ENCODE assay signal across 19 cellular contexts in genomic region chr20:62328684-62329388, GRCh38. TPM values are rescaled to one million over a fixed set of nuclear protein-coding genes. Genes with fewer than 3 reads are reported as not detected.
A peak's percentile ranks its signal among the peaks of the same experiment; 100 is the strongest.
DNase-seq lines count a peak whose midpoint lies in the region; ATAC-seq and TF ChIP-seq lines count a peak whose summit lies in the region.
"Had no signal": no experiment of that assay in that cellular context is flagged by ENCODE, and none has a peak within 500 bp of the region (broad histone marks: within the 10 kb centered on the region; RNA-seq: fewer than 3 reads in every experiment).

No MANE protein-coding gene starts in this region.

- H2BK12ac ChIP-seq in neuronal stem cell (ENCODE audit: low read length) = no peak overlapping the region

- no peak overlapping the region for H4K91ac ChIP-seq in neuronal stem cell (ENCODE audit: low read depth, low read length, poor library complexity)

- H2BK120ac ChIP-seq in neuronal stem cell (ENCODE audit: low read depth, low read length) = no peak overlapping the region

- CTCF ChIA-PET in HEK293 (lab: Yijun Ruan, JAX) = interaction anchor here (1.2 kb wide), 1 partner anchor 54 kb away, joined by 6 read pairs; no protein-coding TSS in a partner anchor

- H3K27ac ChIP-seq in BLaER1 = 0 out of 2 replicates have a peak overlapping the region, but pooled peaks have one; percentile 13
- no peak overlapping the region for H3K27ac ChIP-seq in HEK293 (ENCODE audit: extremely low read depth, low read depth, low read length)
- H3K27ac ChIP-seq in RWPE2 (ENCODE audit: poor library complexity, severe bottlenecking) = no peak overlapping the region
- H3K27ac ChIP-seq in neuronal stem cell (replicated peaks; ENCODE audit: low read length) = no peak overlapping the region

- H2AK5ac ChIP-seq in neuronal stem cell (ENCODE audit: low read depth, low read length) = no peak overlapping the region

- POLR2A ChIA-PET in HEK293 (lab: Yijun Ruan, JAX) = interaction anchor here (0.6 to 1.3 kb wide), 2 partner anchors 9 to 10 kb away, joined by 3 read pairs; no protein-coding TSS in a partner anchor

- H3K4me2 ChIP-seq in BLaER1 = 0 out of 2 replicates have a peak overlapping the region, but pooled peaks have one; percentile 17
- no peak overlapping the region for H3K4me2 ChIP-seq in neuronal stem cell (ENCODE audit: insufficient read depth, low read length, poor library complexity, severe bottlenecking)
- H3K4me2 ChIP-seq: A549 had no signal

- peak; percentile 85 for DNase-seq in RWPE2 (ENCODE audit: low spot score)
- no peak for DNase-seq in neuronal stem cell (ENCODE audit: low spot score)
- no peak for DNase-seq in NCI-H2107 (lab: John Stamatoyannopoulos, UW)
- no peak for DNase-seq in NCI-H2196 treated with DMSO at 0.1 percent for 48 hours (lab: John Stamatoyannopoulos, UW; ENCODE audit: unreplicated experiment)
- DNase-seq in activated naive CD4-positive, alpha-beta T cell (lab: John Stamatoyannopoulos, UW) = no peak
- DNase-seq: 8988T, ACHN, AML-193, BE2C, C1 segment of cervical spinal cord, COR-L47, DMS153, DND-41, GOT3 had no signal

- H3K36me3 ChIP-seq in BLaER1 (peaks cover 90% of the 10 kb centered on the region), HEK293 (ENCODE audit: control insufficient read depth in 2 of 2, insufficient read depth in 1 of 2, low read length in 2 of 2) (peaks cover 0 to 92% of the 10 kb centered on the region in 2 experiments; a peak in 2 of 3 replicates), RWPE2 (ENCODE audit: low read depth) (peaks cover 96% of the 10 kb centered on the region), neuronal stem cell (replicated peaks in 1 of 2; ENCODE audit: control insufficient read depth in 2 of 2, insufficient read depth in 2 of 2, low read length in 2 of 2) (peaks cover 74 to 90% of the 10 kb centered on the region in 2 donors)
- H3K36me3 ChIP-seq: BE2C had no signal

- H4K20me1 ChIP-seq in BLaER1 = peaks cover 20% of the 10 kb centered on the region; the same call in 1 of the 2 replicates

- no peak overlapping the region for H2BK15ac ChIP-seq in neuronal stem cell (ENCODE audit: low read length)

- H2BK5ac ChIP-seq in neuronal stem cell (ENCODE audit: low read length) = peak overlapping the region; percentile 24

- H3K4ac ChIP-seq in neuronal stem cell (ENCODE audit: low read length) = no peak overlapping the region

- H3K23ac ChIP-seq in neuronal stem cell (ENCODE audit: low read depth, low read length, poor library complexity) = no peak overlapping the region

- H2AFZ ChIP-seq in neuronal stem cell (ENCODE audit: low read length) = no peak overlapping the region

- H3K9me3 ChIP-seq in BLaER1 = no peaks in the 10 kb centered on the region
- no peaks in the 10 kb centered on the region for H3K9me3 ChIP-seq in HEK293 (ENCODE audit: control insufficient read depth, insufficient read depth, low read depth, low read length)
- H3K9me3 ChIP-seq in RWPE2 (ENCODE audit: severe bottlenecking) = no peaks in the 10 kb centered on the region
- peaks cover 0 to 11% of the 10 kb centered on the region in 2 donors for H3K9me3 ChIP-seq in neuronal stem cell (replicated peaks in 1 of 2; ENCODE audit: control insufficient read depth in 2 of 2, insufficient read depth in 1 of 2, low read depth in 1 of 2, low read length in 2 of 2)
- H3K9me3 ChIP-seq: A549, BE2C, HAP-1 had no signal

- no peak for ATAC-seq in RWPE2 (ENCODE audit: low read depth)
- ATAC-seq: A549 had no signal

- TF ChIP-seq CTCF in HEK293 (tag by site-specific recombination; IDR thresholded peaks at IDR 0.05) (no peak), RWPE2 (IDR thresholded peaks at IDR 0.05; ENCODE audit: poor library complexity, severe bottlenecking) (no peak)

- H3K9ac ChIP-seq in BLaER1 (no peak overlapping the region), neuronal stem cell (ENCODE audit: low read depth, low read length, poor library complexity) (no peak overlapping the region)

- H3K27me3 ChIP-seq in BLaER1 (no peaks in the 10 kb centered on the region), RWPE2 (ENCODE audit: insufficient read depth, poor library complexity, severe bottlenecking) (no peaks in the 10 kb centered on the region), neuronal stem cell (ENCODE audit: control insufficient read depth in 3 of 3, insufficient read depth in 3 of 3, low read depth in 1 of 3, low read length in 3 of 3) (no peaks in the 10 kb centered on the region)
- H3K27me3 ChIP-seq: BE2C had no signal

- no peak overlapping the region for H3K14ac ChIP-seq in neuronal stem cell (ENCODE audit: low read length)

- WGBS in neuronal stem cell (ENCODE audit: extremely low coverage in 2 of 2, insufficient read length in 2 of 2, insufficient replicate concordance in 1 of 2), 2 donors = no CpG with 5 or more reads among the region's 26 CpGs

- peaks cover 5% of the 10 kb centered on the region for H3K79me1 ChIP-seq in neuronal stem cell (ENCODE audit: low read depth, low read length)

- H3K4me1 ChIP-seq in BLaER1 (peaks cover 9% of the 10 kb centered on the region), HEK293 (ENCODE audit: control insufficient read depth, insufficient read depth, low read length) (no peaks in the 10 kb centered on the region), RWPE2 (ENCODE audit: insufficient read depth, poor library complexity, severe bottlenecking) (no peaks in the 10 kb centered on the region), neuronal stem cell (ENCODE audit: control insufficient read depth in 2 of 2, insufficient read depth in 1 of 2, low read depth in 1 of 2, low read length in 2 of 2) (no peaks in the 10 kb centered on the region)
- H3K4me1 ChIP-seq: A549, BE2C, HAP-1 had no signal

- H3K18ac ChIP-seq in neuronal stem cell (ENCODE audit: low read length) = no peak overlapping the region

- H3K4me3 ChIP-seq in BLaER1 (no peak overlapping the region), HEK293 (ENCODE audit: low read depth, low read length) (no peak overlapping the region), RWPE2 (ENCODE audit: severe bottlenecking) (no peak overlapping the region), neuronal stem cell (ENCODE audit: low read length in 2 of 2) (no peak overlapping the region)
- H3K4me3 ChIP-seq: A549, HAP-1 had no signal

- H4K8ac ChIP-seq in neuronal stem cell (ENCODE audit: low read depth, low read length) = no peak overlapping the region

TF ChIP-seq in HEK293, 187 proteins besides CTCF, POLR2A, EP300 and RAD21:
- TF ChIP-seq ZSCAN18 (tag by site-specific recombination; IDR thresholded peaks at IDR 0.05) = no peak
- TF ChIP-seq ZNF600 (tag by site-specific recombination; IDR thresholded peaks at IDR 0.05) = 0 out of 2 replicates have a peak, but pooled peaks have one; percentile 12

RNA-seq across cellular contexts. Expression of gene ADRM1, which starts 26.0 kb away (rescaled TPM):
- 69.1 TPM for polyA plus RNA-seq in neuronal stem cell (2013, experiment 1 of 2)
- 69.0 TPM for polyA plus RNA-seq in neuronal stem cell (2013, experiment 2 of 2)

RNA-seq across cellular contexts. Expression of gene LAMA5, which starts 38.3 kb away (rescaled TPM):
- polyA plus RNA-seq in neuronal stem cell (2013, experiment 1 of 2) = 59.5 TPM
- 57.4 TPM for polyA plus RNA-seq in neuronal stem cell (2013, experiment 2 of 2)
- polyA plus RNA-seq: CD4-positive, alpha-beta memory T cell had no signal

RNA-seq across cellular contexts. Expression of gene RPS21, which starts 58.1 kb away (rescaled TPM):
- 3,158 TPM for polyA plus RNA-seq in neuronal stem cell (2013, experiment 1 of 2)
- polyA plus RNA-seq in neuronal stem cell (2013, experiment 2 of 2) = 3,117 TPM
